Comparison of ENCODE assay signal across 29 cellular contexts in the genomic region with DNA sequence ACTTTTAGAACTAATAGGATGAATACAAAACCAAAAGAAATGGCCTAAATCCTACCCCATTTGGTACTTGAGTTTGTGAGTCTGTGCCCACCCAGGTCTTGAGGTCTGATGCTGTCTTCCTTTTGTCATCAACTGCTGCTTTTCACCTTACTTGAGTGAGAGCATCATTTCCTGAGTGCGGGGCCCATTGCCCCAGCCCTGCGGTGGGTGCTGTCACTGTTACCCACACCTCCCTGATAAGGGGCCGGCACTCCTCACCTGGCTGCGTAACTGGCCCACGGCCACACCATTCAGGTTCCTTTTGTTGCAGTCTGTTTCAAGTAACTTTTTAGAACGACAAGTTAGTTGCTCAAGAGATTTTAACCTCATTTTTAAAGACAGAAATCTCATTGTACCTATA.
"Had no signal": no experiment of that assay in that cellular context is flagged by ENCODE, and none has a peak within 500 bp of the region (broad histone marks: within the 10 kb centered on the region; RNA-seq: fewer than 3 reads in every experiment).

No MANE protein-coding gene starts in this region.

- H3K27me3 Mint-ChIP-seq: activated CD4-positive, alpha-beta memory T cell treated with anti-CD3 and anti-CD28 coated beads, Interleukin-2, amount 10 ng/mL, durations not matched to agents 7 days and 5 days; activated CD4-positive, alpha-beta T cell treated with anti-CD3 and anti-CD28 coated beads, Interleukin-2, amount 10 ng/mL, durations not matched to agents 7 days and 5 days; activated CD8-positive, alpha-beta memory T cell treated with anti-CD3 and anti-CD28 coated beads, Interleukin-2, amount 10 ng/mL, durations not matched to agents 7 days and 5 days; activated naive CD4-positive, alpha-beta T cell treated with anti-CD3 and anti-CD28 coated beads, Interleukin-2, amount 50 U/mL, for 24 hours; activated naive CD8-positive, alpha-beta T cell treated with anti-CD3 and anti-CD28 coated beads for 36 hours; activated naive CD8-positive, alpha-beta T cell treated with anti-CD3 and anti-CD28 coated beads, Interleukin-2, amount 50 U/mL, for 24 hours; dendritic cell treated with granulocyte-macrophage colony-stimulating factor and Interleukin-4, amounts not matched to agents 40 ng/mL and 50 ng/mL, for 4 days had no signal

- H3K4me3 Mint-ChIP-seq: activated CD4-positive, alpha-beta memory T cell treated with anti-CD3 and anti-CD28 coated beads, Interleukin-2, amount 10 ng/mL, durations not matched to agents 7 days and 5 days; activated CD4-positive, alpha-beta T cell treated with anti-CD3 and anti-CD28 coated beads, Interleukin-2, amount 10 ng/mL, durations not matched to agents 7 days and 5 days; activated CD8-positive, alpha-beta memory T cell treated with anti-CD3 and anti-CD28 coated beads, Interleukin-2, amount 10 ng/mL, durations not matched to agents 7 days and 5 days; activated naive CD4-positive, alpha-beta T cell treated with anti-CD3 and anti-CD28 coated beads for 36 hours; activated naive CD4-positive, alpha-beta T cell treated with anti-CD3 and anti-CD28 coated beads, Interleukin-2, amount 50 U/mL, for 24 hours; activated naive CD8-positive, alpha-beta T cell treated with anti-CD3 and anti-CD28 coated beads for 36 hours; activated naive CD8-positive, alpha-beta T cell treated with anti-CD3 and anti-CD28 coated beads, Interleukin-2, amount 50 U/mL, for 24 hours; activated T-helper 1 cell treated with anti-CD3 and anti-CD28 coated beads, Interleukin-12 subunit alpha, Interleukin-12 subunit beta, Interleukin-2, Interleukin-4 antibody, amounts not matched to agents 30 ng/mL and 10 ng/mL and 1 ng/mL, durations not matched to agents 14 hours and 24 hours and 36 hours; dendritic cell treated with granulocyte-macrophage colony-stimulating factor and Interleukin-4, amounts not matched to agents 40 ng/mL and 50 ng/mL, for 4 days had no signal

- DNase-seq: activated CD4-positive, alpha-beta memory T cell treated with anti-CD3 and anti-CD28 coated beads, Interleukin-2, amount 10 ng/mL, durations not matched to agents 7 days and 5 days; activated CD4-positive, alpha-beta T cell treated with anti-CD3 and anti-CD28 coated beads for 1 hour; activated CD4-positive, alpha-beta T cell treated with anti-CD3 and anti-CD28 coated beads for 4 hours; activated CD4-positive, alpha-beta T cell treated with anti-CD3 and anti-CD28 coated beads, Interleukin-2, amount 10 ng/mL, durations not matched to agents 7 days and 5 days; activated CD4-positive, alpha-beta T cell treated with anti-CD3 and anti-CD28 coated beads, Interleukin-2, amount 50 U/mL, for 4 hours; activated CD8-positive, alpha-beta memory T cell treated with anti-CD3 and anti-CD28 coated beads, Interleukin-2, amount 10 ng/mL, durations not matched to agents 7 days and 5 days; activated CD8-positive, alpha-beta memory T cell treated with anti-CD3 and anti-CD28 coated beads, Interleukin-2, amount 50 U/mL, for 4 hours; activated effector memory CD4-positive, alpha-beta T cell treated with anti-CD3 and anti-CD28 coated beads, Interleukin-2, amount 50 U/mL, for 16 hours; activated naive CD4-positive, alpha-beta T cell treated with anti-CD3 and anti-CD28 coated beads for 36 hours; activated naive CD8-positive, alpha-beta T cell treated with anti-CD3 and anti-CD28 coated beads for 36 hours; activated naive CD8-positive, alpha-beta T cell treated with anti-CD3 and anti-CD28 coated beads, Interleukin-2, amount 50 U/mL, for 24 hours; activated T-cell treated with anti-CD3 and anti-CD28 coated beads, Interleukin-2, amount 50 U/mL, for 1 hour; activated T-cell treated with anti-CD3 and anti-CD28 coated beads, Interleukin-2, amount 50 U/mL, for 48 hours; adrenal gland; aorta; body of pancreas; central memory CD4-positive, alpha-beta T cell; dorsolateral prefrontal cortex; effector memory CD4-positive, alpha-beta T cell; esophagus squamous epithelium; glutamatergic neuron; heart left ventricle; T-helper 1 cell had no signal

- H3K27ac Mint-ChIP-seq: activated CD4-positive, alpha-beta memory T cell treated with anti-CD3 and anti-CD28 coated beads, Interleukin-2, amount 10 ng/mL, durations not matched to agents 7 days and 5 days; activated CD8-positive, alpha-beta memory T cell treated with anti-CD3 and anti-CD28 coated beads, Interleukin-2, amount 10 ng/mL, durations not matched to agents 7 days and 5 days; activated naive CD4-positive, alpha-beta T cell treated with anti-CD3 and anti-CD28 coated beads for 36 hours; activated naive CD4-positive, alpha-beta T cell treated with anti-CD3 and anti-CD28 coated beads, Interleukin-2, amount 50 U/mL, for 24 hours; activated naive CD8-positive, alpha-beta T cell treated with anti-CD3 and anti-CD28 coated beads for 36 hours; activated naive CD8-positive, alpha-beta T cell treated with anti-CD3 and anti-CD28 coated beads, Interleukin-2, amount 50 U/mL, for 24 hours; activated T-helper 1 cell treated with anti-CD3 and anti-CD28 coated beads, Interleukin-12 subunit alpha, Interleukin-12 subunit beta, Interleukin-2, Interleukin-4 antibody, amounts not matched to agents 30 ng/mL and 10 ng/mL and 1 ng/mL, durations not matched to agents 14 hours and 24 hours and 36 hours; dendritic cell treated with granulocyte-macrophage colony-stimulating factor and Interleukin-4, amounts not matched to agents 40 ng/mL and 50 ng/mL, for 4 days had no signal

- H3K9me3 Mint-ChIP-seq: activated CD4-positive, alpha-beta memory T cell treated with anti-CD3 and anti-CD28 coated beads, Interleukin-2, amount 10 ng/mL, durations not matched to agents 7 days and 5 days; activated CD4-positive, alpha-beta T cell treated with anti-CD3 and anti-CD28 coated beads, Interleukin-2, amount 10 ng/mL, durations not matched to agents 7 days and 5 days; activated naive CD4-positive, alpha-beta T cell treated with anti-CD3 and anti-CD28 coated beads for 36 hours; activated naive CD4-positive, alpha-beta T cell treated with anti-CD3 and anti-CD28 coated beads, Interleukin-2, amount 50 U/mL, for 24 hours; activated naive CD8-positive, alpha-beta T cell treated with anti-CD3 and anti-CD28 coated beads for 36 hours; activated naive CD8-positive, alpha-beta T cell treated with anti-CD3 and anti-CD28 coated beads, Interleukin-2, amount 50 U/mL, for 24 hours; activated T-helper 1 cell treated with anti-CD3 and anti-CD28 coated beads, Interleukin-12 subunit alpha, Interleukin-12 subunit beta, Interleukin-2, Interleukin-4 antibody, amounts not matched to agents 30 ng/mL and 10 ng/mL and 1 ng/mL, durations not matched to agents 14 hours and 24 hours and 36 hours; activated T-helper 2 cell treated with anti-CD3 and anti-CD28 coated beads, Interferon-gamma antibody, Interleukin-2, Interleukin-4, amounts not matched to agents 10 μg/mL and 5 μg/mL and 100 μg/mL, durations not matched to agents 14 hours and 24 hours and 36 hours; dendritic cell treated with granulocyte-macrophage colony-stimulating factor and Interleukin-4, amounts not matched to agents 40 ng/mL and 50 ng/mL, for 4 days had no signal

- H3K27me3 ChIP-seq: adrenal gland, body of pancreas, dorsolateral prefrontal cortex, esophagus squamous epithelium, heart left ventricle had no signal

- H3K4me1 Mint-ChIP-seq: activated CD4-positive, alpha-beta T cell treated with anti-CD3 and anti-CD28 coated beads, Interleukin-2, amount 10 ng/mL, durations not matched to agents 7 days and 5 days; activated naive CD4-positive, alpha-beta T cell treated with anti-CD3 and anti-CD28 coated beads, Interleukin-2, amount 50 U/mL, for 24 hours; activated naive CD8-positive, alpha-beta T cell treated with anti-CD3 and anti-CD28 coated beads for 36 hours; activated naive CD8-positive, alpha-beta T cell treated with anti-CD3 and anti-CD28 coated beads, Interleukin-2, amount 50 U/mL, for 24 hours had no signal

- H3K4me1 ChIP-seq: adrenal gland, body of pancreas, esophagus squamous epithelium had no signal

- H3K4me3 ChIP-seq: adrenal gland, body of pancreas, coronary artery, dorsolateral prefrontal cortex, esophagus squamous epithelium, heart left ventricle had no signal

- ATAC-seq: activated CD8-positive, alpha-beta memory T cell treated with anti-CD3 and anti-CD28 coated beads, Interleukin-2, amount 10 ng/mL, durations not matched to agents 7 days and 5 days; activated naive CD8-positive, alpha-beta T cell treated with anti-CD3 and anti-CD28 coated beads, Interleukin-2, amount 50 U/mL, for 24 hours; body of pancreas; heart left ventricle had no signal

- H3K9me3 ChIP-seq: adrenal gland, body of pancreas, esophagus squamous epithelium, heart left ventricle had no signal

- H3K27ac ChIP-seq: adrenal gland, body of pancreas, coronary artery, epithelial cell of prostate, esophagus squamous epithelium, heart left ventricle had no signal
